Comparison of ENCODE assay signal across 19 cellular contexts in the genomic region with DNA sequence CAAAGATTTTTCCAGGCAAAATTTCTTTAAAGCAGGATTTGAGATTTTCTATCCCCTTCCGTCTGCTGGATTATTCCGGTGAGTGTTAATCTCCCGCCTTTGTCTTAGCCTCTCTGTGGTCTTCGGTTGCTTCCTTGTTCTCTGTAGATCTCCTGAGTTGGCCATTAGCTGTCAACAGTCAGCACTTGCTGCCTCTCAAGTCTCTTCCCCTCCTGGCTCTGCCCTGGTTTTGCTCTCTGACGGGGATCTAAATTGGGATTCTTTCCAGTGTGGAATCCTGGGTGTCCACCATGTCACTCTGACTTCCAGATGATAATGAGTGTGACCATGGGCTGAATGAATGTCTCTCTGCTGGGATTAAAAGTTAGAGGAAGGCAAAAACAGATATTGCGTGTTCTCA.
"Had no signal": no experiment of that assay in that cellular context is flagged by ENCODE, and none has a peak within 500 bp of the region (broad histone marks: within the 10 kb centered on the region; RNA-seq: fewer than 3 reads in every experiment).

No MANE protein-coding gene starts in this region.

- H3K4me2 ChIP-seq: smooth muscle cell had no signal

- H3K27me3 Mint-ChIP-seq: stimulated activated memory B cell treated with anti-CD40 and anti-IgM and Interleukin-4, amounts not matched to agents 10 μg/mL and 1 μg/mL and 100 μg/mL, for 72 hours had no signal

- H3K27me3 ChIP-seq: ascending aorta, breast epithelium, esophagus squamous epithelium, thyroid gland had no signal

- H3K4me1 ChIP-seq: breast epithelium had no signal

- H3K36me3 ChIP-seq: ascending aorta, breast epithelium, esophagus squamous epithelium, thyroid gland had no signal

- H3K9me3 ChIP-seq: ascending aorta, breast epithelium, esophagus squamous epithelium, psoas muscle, thyroid gland had no signal

- H3K36me3 Mint-ChIP-seq: stimulated activated memory B cell treated with anti-CD40 and anti-IgM and Interleukin-4, amounts not matched to agents 10 μg/mL and 1 μg/mL and 100 μg/mL, for 72 hours had no signal

- H3K9me3 Mint-ChIP-seq: activated naive CD4-positive, alpha-beta T cell treated with anti-CD3 and anti-CD28 coated beads for 36 hours; activated T-cell treated with anti-CD3 and anti-CD28 coated beads, Interleukin-2, amount 50 U/mL, for 4 hours; stimulated activated memory B cell treated with anti-CD40 and anti-IgM and Interleukin-4, amounts not matched to agents 10 μg/mL and 1 μg/mL and 100 μg/mL, for 72 hours; T-helper 2 cell treated with Interferon-gamma antibody and Interleukin-4, amounts not matched to agents 5 μg/mL and 100 μg/mL, for 36 hours had no signal

- H3K27ac Mint-ChIP-seq: activated naive CD4-positive, alpha-beta T cell treated with anti-CD3 and anti-CD28 coated beads for 36 hours; stimulated activated memory B cell treated with anti-CD40 and anti-IgM and Interleukin-4, amounts not matched to agents 10 μg/mL and 1 μg/mL and 100 μg/mL, for 72 hours; T-helper 2 cell treated with Interferon-gamma antibody and Interleukin-4, amounts not matched to agents 5 μg/mL and 100 μg/mL, for 36 hours had no signal

- H3K27ac ChIP-seq: ascending aorta, breast epithelium, esophagus squamous epithelium, psoas muscle, thyroid gland had no signal

- FAIRE-seq: endothelial cell of umbilical vein, urothelium cell line had no signal

- H3K4me3 Mint-ChIP-seq: activated naive CD4-positive, alpha-beta T cell treated with anti-CD3 and anti-CD28 coated beads for 36 hours; activated T-cell treated with anti-CD3 and anti-CD28 coated beads, Interleukin-2, amount 50 U/mL, for 4 hours; stimulated activated memory B cell treated with anti-CD40 and anti-IgM and Interleukin-4, amounts not matched to agents 10 μg/mL and 1 μg/mL and 100 μg/mL, for 72 hours; T-helper 2 cell treated with Interferon-gamma antibody and Interleukin-4, amounts not matched to agents 5 μg/mL and 100 μg/mL, for 36 hours had no signal

- H3K4me3 ChIP-seq: ascending aorta, breast epithelium, esophagus squamous epithelium, lung, psoas muscle, smooth muscle cell, thyroid gland had no signal

- DNase-seq: activated CD4-positive, alpha-beta T cell treated with anti-CD3 and anti-CD28 coated beads, Interleukin-2, amount 50 U/mL, for 1 hour; activated CD4-positive, CD25-positive, alpha-beta regulatory T cell treated with anti-CD3 and anti-CD28 coated beads, Interleukin-2, amount 50 U/mL, for 72 hours; activated CD8-positive, alpha-beta memory T cell treated with anti-CD3 and anti-CD28 coated beads, Interleukin-2, amount 50 U/mL, for 4 hours; activated naive CD4-positive, alpha-beta T cell treated with anti-CD3 and anti-CD28 coated beads for 36 hours; activated T-cell treated with anti-CD3 and anti-CD28 coated beads, Interleukin-2, amount 50 U/mL, for 4 hours; effector CD8-positive, alpha-beta T cell; esophagus squamous epithelium; psoas muscle; stimulated activated CD4-positive, alpha-beta T cell treated with anti-CD3 and anti-CD28 coated beads, Interleukin-4, amount 100 ng/mL, for 4 hours; thyroid gland had no signal

- ATAC-seq: activated T-cell treated with anti-CD3 and anti-CD28 coated beads, Interleukin-2, amount 50 U/mL, for 4 hours; sciatic nerve; stimulated activated memory B cell treated with anti-CD40 and anti-IgM and Interleukin-4, amounts not matched to agents 10 μg/mL and 1 μg/mL and 100 μg/mL, for 72 hours had no signal
